In the genomic region with DNA sequence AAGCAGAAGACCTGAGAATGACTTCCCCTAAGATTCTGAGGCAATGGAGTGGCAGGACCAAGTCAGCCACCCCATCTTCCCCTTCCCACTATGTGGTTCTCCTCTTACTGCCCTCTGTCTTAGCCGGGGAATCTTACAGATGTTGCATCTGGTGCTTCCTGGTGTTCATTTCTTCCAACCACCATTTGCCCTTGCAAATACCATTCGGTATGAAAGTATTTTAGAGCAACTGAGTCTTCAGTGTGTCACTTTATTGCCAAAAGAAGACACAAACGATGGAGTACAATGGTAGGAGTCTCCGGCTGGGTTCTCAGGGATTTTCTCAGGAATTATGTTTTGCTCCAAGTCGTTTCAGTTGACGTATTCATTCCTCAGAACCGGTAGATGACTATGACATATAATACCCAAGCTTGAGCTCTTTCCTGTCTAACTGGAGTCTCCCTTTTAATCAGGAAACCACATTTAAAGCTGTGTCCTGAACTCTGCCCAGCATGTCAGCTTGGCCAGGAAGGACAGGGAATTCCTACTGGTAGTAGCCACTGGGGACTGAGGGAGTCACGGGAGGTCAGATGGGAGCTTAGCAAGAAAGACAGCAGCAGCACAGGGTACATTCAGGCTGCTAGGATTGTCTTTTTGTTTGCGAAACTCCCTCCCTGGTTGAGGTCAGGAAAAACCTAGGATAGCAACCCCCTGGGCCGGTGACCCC, we compare ENCODE assay signal across 9 cellular contexts.
A peak's percentile ranks its signal among the peaks of the same experiment; 100 is the strongest.
DNase-seq lines count a peak whose midpoint lies in the region; ATAC-seq and TF ChIP-seq lines count a peak whose summit lies in the region.
"Had no signal": no experiment of that assay in that cellular context is flagged by ENCODE, and none has a peak within 500 bp of the region (broad histone marks: within the 10 kb centered on the region; RNA-seq: fewer than 3 reads in every experiment).

No MANE protein-coding gene starts in this region.

- ATAC-seq in foreskin keratinocyte = no peak
- no peak for ATAC-seq in GM21528 (IDR thresholded peaks at IDR 0.05; ENCODE audit: low FRiP score, unreplicated experiment)
- no peak for ATAC-seq in GM21381 (IDR thresholded peaks at IDR 0.05; ENCODE audit: unreplicated experiment)

- no peaks in the 10 kb centered on the region for H3K9me3 ChIP-seq in osteoblast (ENCODE audit: low read depth, low read length)

- no peaks in the 10 kb centered on the region for H4K20me1 ChIP-seq in osteoblast (ENCODE audit: insufficient read depth, low read length)

- no peak for TF ChIP-seq CTCF in foreskin keratinocyte (conservative IDR thresholded peaks at IDR 0.05)
- no peak for TF ChIP-seq CTCF in osteoblast (IDR thresholded peaks at IDR 0.05; ENCODE audit: extremely low read depth, low read depth, low read length)
- TF ChIP-seq CTCF in GM10266 (IDR thresholded peaks at IDR 0.05; ENCODE audit: control insufficient read depth, insufficient read depth, low read depth, missing control alignments) = no peak

- no peak overlapping the region for H3K4me3 ChIP-seq in osteoblast (ENCODE audit: insufficient read depth, low read length)

- peak overlapping the region; percentile 88 for H3K27ac ChIP-seq in foreskin keratinocyte
- peak overlapping the region; percentile 89 for H3K27ac ChIP-seq in osteoblast (ENCODE audit: low read depth, low read length)

- peak overlapping the region; percentile 57 for H3K4me2 ChIP-seq in osteoblast (ENCODE audit: insufficient read depth, low read length)

- no peaks in the 10 kb centered on the region for H3K36me3 ChIP-seq in osteoblast (ENCODE audit: insufficient read depth, low read length)

- no peak overlapping the region for H2AFZ ChIP-seq in osteoblast (ENCODE audit: low read length)

- H3K4me1 ChIP-seq in foreskin keratinocyte (peaks cover 47% of the 10 kb centered on the region), osteoblast (ENCODE audit: insufficient read depth, low read length) (peaks cover 50% of the 10 kb centered on the region)

- DNase-seq in CMK (ENCODE audit: low read depth) (peak; percentile 11), SW 1271 (lab: John Stamatoyannopoulos, UW) (peak; percentile 40 to 89), foreskin keratinocyte (no peak), osteoblast (ENCODE audit: insufficient read length, low spot score, missing footprints) (peak; percentile 79), GM10266 (ENCODE audit: extremely low spot score) (no peak), NCI-H1694 treated with DMSO at 0.1 percent for 48 hours (lab: John Stamatoyannopoulos, UW) (no peak)
- DNase-seq: CD8-positive, alpha-beta memory T cell had no signal

- H3K27me3 ChIP-seq in foreskin keratinocyte (no peaks in the 10 kb centered on the region), osteoblast (ENCODE audit: insufficient read depth, low read length) (no peaks in the 10 kb centered on the region)

- peaks cover 48% of the 10 kb centered on the region for H3K79me2 ChIP-seq in osteoblast (ENCODE audit: insufficient read depth, low read length)

Comparison
In these comparisons a context has a peak if more than half of its experiments do, and no peak if none do; other contexts are left out.
1. DNase-seq: peak in CMK (single experiment), SW 1271 (2 of 2) and osteoblast (single experiment); none in foreskin keratinocyte (0 of 2), GM10266 (single experiment) and NCI-H1694 treated with DMSO at 0.1 percent for 48 hours (single experiment).